Comparison of ENCODE assay signal across 10 cellular contexts in genomic region chr16:14658063-14658462, GRCh38. TPM values are rescaled to one million over a fixed set of nuclear protein-coding genes. Genes with fewer than 3 reads are reported as not detected.
A peak's percentile ranks its signal among the peaks of the same experiment; 100 is the strongest.
DNase-seq lines count a peak whose midpoint lies in the region; ATAC-seq, FAIRE-seq and TF ChIP-seq lines count a peak whose summit lies in the region.
"Had no signal": no experiment of that assay in that cellular context is flagged by ENCODE, and none has a peak within 500 bp of the region (broad histone marks: within the 10 kb centered on the region; RNA-seq: fewer than 3 reads in every experiment).

No MANE protein-coding gene starts in this region.

- DNase-seq in activated T-cell treated with anti-CD3 and anti-CD28 coated beads, Interleukin-2, amount 50 U/mL, for 72 hours, result no peak
- no peak for DNase-seq in activated T-cell treated with anti-CD3 and anti-CD28 coated beads for 4 hours
- DNase-seq in activated T-helper 1 cell treated with anti-CD3 and anti-CD28 coated beads, Interleukin-12 subunit alpha, Interleukin-12 subunit beta, Interleukin-2, Interleukin-4 antibody, amounts not matched to agents 30 ng/mL and 10 ng/mL and 1 ng/mL, durations not matched to agents 14 hours and 24 hours and 36 hours (ENCODE audit: low spot score), result no peak
- DNase-seq in transverse colon, result peak; percentile 21
- DNase-seq in urothelium cell line (ENCODE audit: low spot score), result no peak
- no peak for DNase-seq in HTR-8/SVneo (ENCODE audit: insufficient read length, low spot score)
- DNase-seq: stimulated activated CD4-positive, alpha-beta T cell treated with anti-CD3 and anti-CD28 coated beads, Interleukin-4, amount 100 ng/mL, for 24 hours had no signal

- TF ChIP-seq EP300 in transverse colon (IDR thresholded peaks at IDR 0.05; ENCODE audit: low read depth), result peak; percentile 6

- no peak for ATAC-seq in activated T-cell treated with anti-CD3 and anti-CD28 coated beads, Interleukin-2, amount 50 U/mL, for 72 hours (replicated peaks in 1 of 2)
- peak; percentile 67 for ATAC-seq in HG03060 (IDR thresholded peaks at IDR 0.05; ENCODE audit: low read depth, unreplicated experiment)
- no peak for ATAC-seq in GM21360 (IDR thresholded peaks at IDR 0.05; ENCODE audit: unreplicated experiment)

- in situ Hi-C loops in transverse colon (cut with MboI; ENCODE audit: low pct_ligation_motif_present in 1 of 4, low pct_unique_long_range_greater_than_20kb in 1 of 4, low sequenced_read_pairs in 3 of 4), result no loop called here

- H3K36me3 ChIP-seq in transverse colon, result peaks cover 0 to 25% (median 10%) of the 10 kb centered on the region in 4 donors

- no peaks in the 10 kb centered on the region for H3K9me3 ChIP-seq in transverse colon

- no peaks in the 10 kb centered on the region for H3K27me3 Mint-ChIP-seq in activated T-cell treated with anti-CD3 and anti-CD28 coated beads, Interleukin-2, amount 50 U/mL, for 72 hours (ENCODE audit: low read depth)
- H3K27me3 Mint-ChIP-seq in activated T-helper 1 cell treated with anti-CD3 and anti-CD28 coated beads, Interleukin-12 subunit alpha, Interleukin-12 subunit beta, Interleukin-2, Interleukin-4 antibody, amounts not matched to agents 30 ng/mL and 10 ng/mL and 1 ng/mL, durations not matched to agents 14 hours and 24 hours and 36 hours (ENCODE audit: insufficient read depth), result no peaks in the 10 kb centered on the region

- peak; percentile 59 for TF ChIP-seq POLR2A in transverse colon (IDR thresholded peaks at IDR 0.05)

- no peak overlapping the region for H3K4me3 Mint-ChIP-seq in activated T-cell treated with anti-CD3 and anti-CD28 coated beads, Interleukin-2, amount 50 U/mL, for 72 hours
- H3K4me3 Mint-ChIP-seq in activated T-helper 1 cell treated with anti-CD3 and anti-CD28 coated beads, Interleukin-12 subunit alpha, Interleukin-12 subunit beta, Interleukin-2, Interleukin-4 antibody, amounts not matched to agents 30 ng/mL and 10 ng/mL and 1 ng/mL, durations not matched to agents 14 hours and 24 hours and 36 hours, result no peak overlapping the region

- 44 to 75% methylated on average over 2 of the region's 2 CpGs for WGBS in transverse colon (ENCODE audit: low coverage in 1 of 2), 2 donors

- H3K4me1 ChIP-seq in transverse colon, result peaks cover 0 to 34% (median 23%) of the 10 kb centered on the region in 4 donors

- H3K27ac ChIP-seq in transverse colon, result peak overlapping the region; percentile 65 to 85 (median 81)

- intact Hi-C loops in activated T-helper 1 cell treated with anti-CD3 and anti-CD28 coated beads, Interleukin-12 subunit alpha, Interleukin-12 subunit beta, Interleukin-2, Interleukin-4 antibody, amounts not matched to agents 30 ng/mL and 10 ng/mL and 1 ng/mL, durations not matched to agents 14 hours and 24 hours and 36 hours (cut with micrococcal nuclease), result no loop called here
- intact Hi-C loops in transverse colon (cut with DNase I; ENCODE audit: low total_unique reads), result no loop called here

- TF ChIP-seq CTCF in transverse colon (IDR thresholded peaks at IDR 0.05), result no peak

- peaks cover 12 to 22% of the 10 kb centered on the region in 2 donors for H3K36me3 Mint-ChIP-seq in activated T-cell treated with anti-CD3 and anti-CD28 coated beads, Interleukin-2, amount 50 U/mL, for 72 hours (ENCODE audit: insufficient read depth in 2 of 2)
- H3K36me3 Mint-ChIP-seq in activated T-helper 1 cell treated with anti-CD3 and anti-CD28 coated beads, Interleukin-12 subunit alpha, Interleukin-12 subunit beta, Interleukin-2, Interleukin-4 antibody, amounts not matched to agents 30 ng/mL and 10 ng/mL and 1 ng/mL, durations not matched to agents 14 hours and 24 hours and 36 hours (ENCODE audit: low read depth), result peaks cover 37% of the 10 kb centered on the region

- H3K4me3 ChIP-seq in transverse colon, result no peak overlapping the region

- FAIRE-seq in urothelium cell line (lab: Jason Lieb, UNC) (no peak), HTR-8/SVneo (lab: Jason Lieb, UNC) (no peak)

- no peaks in the 10 kb centered on the region for H3K27me3 ChIP-seq in transverse colon

- peak overlapping the region; percentile 58 for H3K27ac Mint-ChIP-seq in activated T-cell treated with anti-CD3 and anti-CD28 coated beads, Interleukin-2, amount 50 U/mL, for 72 hours
- peak overlapping the region; percentile 75 for H3K27ac Mint-ChIP-seq in activated T-helper 1 cell treated with anti-CD3 and anti-CD28 coated beads, Interleukin-12 subunit alpha, Interleukin-12 subunit beta, Interleukin-2, Interleukin-4 antibody, amounts not matched to agents 30 ng/mL and 10 ng/mL and 1 ng/mL, durations not matched to agents 14 hours and 24 hours and 36 hours

- no peaks in the 10 kb centered on the region for H3K9me3 Mint-ChIP-seq in activated T-cell treated with anti-CD3 and anti-CD28 coated beads, Interleukin-2, amount 50 U/mL, for 72 hours
- H3K9me3 Mint-ChIP-seq in activated T-helper 1 cell treated with anti-CD3 and anti-CD28 coated beads, Interleukin-12 subunit alpha, Interleukin-12 subunit beta, Interleukin-2, Interleukin-4 antibody, amounts not matched to agents 30 ng/mL and 10 ng/mL and 1 ng/mL, durations not matched to agents 14 hours and 24 hours and 36 hours, result no peaks in the 10 kb centered on the region

- no peaks in the 10 kb centered on the region for H3K4me1 Mint-ChIP-seq in activated T-cell treated with anti-CD3 and anti-CD28 coated beads, Interleukin-2, amount 50 U/mL, for 72 hours (ENCODE audit: low read depth)
- H3K4me1 Mint-ChIP-seq in activated T-helper 1 cell treated with anti-CD3 and anti-CD28 coated beads, Interleukin-12 subunit alpha, Interleukin-12 subunit beta, Interleukin-2, Interleukin-4 antibody, amounts not matched to agents 30 ng/mL and 10 ng/mL and 1 ng/mL, durations not matched to agents 14 hours and 24 hours and 36 hours (ENCODE audit: low read depth), result peaks cover 7% of the 10 kb centered on the region

RNA-seq across cellular contexts. Expression of gene BFAR, which starts 25.3 kb away (rescaled TPM):
- 10 to 100 TPM; 67.3 to 79.7 TPM for total RNA-seq in activated T-cell treated with anti-CD3 and anti-CD28 coated beads, Interleukin-2, amount 50 U/mL, for 72 hours
- total RNA-seq in activated T-helper 1 cell treated with anti-CD3 and anti-CD28 coated beads, Interleukin-12 subunit alpha, Interleukin-12 subunit beta, Interleukin-2, Interleukin-4 antibody, amounts not matched to agents 30 ng/mL and 10 ng/mL and 1 ng/mL, durations not matched to agents 14 hours and 24 hours and 36 hours, result 59.8 and 64.8 TPM in 2 replicates
- total RNA-seq in transverse colon, result 10 to 100 TPM; 42.2 to 72.7 (median 56.2) TPM

RNA-seq across cellular contexts. Expression of gene PARN, which starts 28.0 kb away (rescaled TPM):
- 10 to 100 TPM; 56.1 to 68.9 TPM for total RNA-seq in activated T-cell treated with anti-CD3 and anti-CD28 coated beads, Interleukin-2, amount 50 U/mL, for 72 hours
- total RNA-seq in activated T-helper 1 cell treated with anti-CD3 and anti-CD28 coated beads, Interleukin-12 subunit alpha, Interleukin-12 subunit beta, Interleukin-2, Interleukin-4 antibody, amounts not matched to agents 30 ng/mL and 10 ng/mL and 1 ng/mL, durations not matched to agents 14 hours and 24 hours and 36 hours, result 54.2 and 55.4 TPM in 2 replicates
- 10 to 100 TPM; 26.9 to 57.3 (median 34.1) TPM for total RNA-seq in transverse colon

RNA-seq across cellular contexts. Expression of gene PLA2G10, which starts 36.0 kb away (rescaled TPM):
- total RNA-seq in activated T-cell treated with anti-CD3 and anti-CD28 coated beads, Interleukin-2, amount 50 U/mL, for 72 hours, result not detected
- not detected in 2 replicates for total RNA-seq in activated T-helper 1 cell treated with anti-CD3 and anti-CD28 coated beads, Interleukin-12 subunit alpha, Interleukin-12 subunit beta, Interleukin-2, Interleukin-4 antibody, amounts not matched to agents 30 ng/mL and 10 ng/mL and 1 ng/mL, durations not matched to agents 14 hours and 24 hours and 36 hours
- 10 to 100 TPM in 3 of 4 donors, 1 to 10 TPM in 1; 4.0 to 43.8 (median 24.0) TPM for total RNA-seq in transverse colon
- total RNA-seq: glomerular endothelial cell had no signal

RNA-seq across cellular contexts. Expression of gene NPIPA3, which starts 45.1 kb away (rescaled TPM):
- total RNA-seq in activated T-cell treated with anti-CD3 and anti-CD28 coated beads, Interleukin-2, amount 50 U/mL, for 72 hours, result 1 to 10 TPM; 1.3 to 3.1 TPM
- total RNA-seq in activated T-helper 1 cell treated with anti-CD3 and anti-CD28 coated beads, Interleukin-12 subunit alpha, Interleukin-12 subunit beta, Interleukin-2, Interleukin-4 antibody, amounts not matched to agents 30 ng/mL and 10 ng/mL and 1 ng/mL, durations not matched to agents 14 hours and 24 hours and 36 hours, result 2.1 and 2.7 TPM in 2 replicates
- 1 to 10 TPM in 1 of 4 donors, under 1 TPM in 1, not detected in 2; 0.95 to 1.6 TPM for total RNA-seq in transverse colon
